Comparison of ENCODE assay signal across 8 cellular contexts in the genomic region with DNA sequence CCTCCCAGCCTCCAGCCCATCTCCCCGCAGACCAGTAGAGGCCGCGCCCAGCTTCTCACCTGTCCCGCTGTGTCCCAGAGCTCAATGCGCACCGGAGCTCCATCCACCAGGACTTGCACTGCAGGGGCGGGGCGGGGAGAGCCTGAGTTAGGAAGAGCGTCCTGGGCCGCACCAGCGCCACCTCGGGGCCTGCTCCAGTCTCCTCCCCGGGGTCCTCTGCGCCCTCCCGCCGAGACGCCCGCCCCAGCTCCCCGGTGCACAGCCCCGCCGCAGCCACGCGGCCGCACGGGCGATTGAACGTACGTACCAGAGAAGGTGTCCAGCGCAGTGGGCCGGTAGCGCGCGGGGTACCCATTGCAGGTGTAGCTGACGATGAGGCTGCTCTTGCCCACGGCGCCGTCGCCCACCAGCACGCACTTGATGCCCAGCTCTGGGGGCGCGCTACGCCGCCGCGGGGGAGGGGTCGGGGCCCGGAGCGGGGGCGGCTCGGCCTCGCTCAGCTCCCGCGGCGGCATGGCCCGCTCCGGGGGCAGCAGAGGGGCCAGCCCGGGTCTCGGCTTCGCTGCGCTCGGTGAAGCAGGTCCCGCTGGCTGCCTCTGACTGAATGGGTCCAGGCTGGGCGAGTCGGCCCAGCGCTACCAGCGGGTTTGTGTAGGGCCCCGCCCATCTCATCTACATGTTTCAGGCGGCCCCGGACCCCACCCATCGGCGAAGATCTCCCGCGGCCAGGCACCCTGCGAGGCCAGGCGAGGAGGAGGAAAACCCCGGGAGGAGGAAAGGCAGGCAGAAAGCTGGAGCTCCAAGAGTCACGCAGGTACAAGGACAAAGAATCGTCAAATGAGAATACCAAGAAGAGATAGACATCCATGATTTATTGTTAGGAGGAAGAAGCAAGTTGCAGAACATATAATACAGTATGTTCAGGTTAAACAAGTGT. TPM values are rescaled to one million over a fixed set of nuclear protein-coding genes. Genes with fewer than 3 reads are reported as not detected.
DNase-seq lines count a peak whose midpoint lies in the region; TF ChIP-seq lines count a peak whose summit lies in the region.

A gene with protein sequence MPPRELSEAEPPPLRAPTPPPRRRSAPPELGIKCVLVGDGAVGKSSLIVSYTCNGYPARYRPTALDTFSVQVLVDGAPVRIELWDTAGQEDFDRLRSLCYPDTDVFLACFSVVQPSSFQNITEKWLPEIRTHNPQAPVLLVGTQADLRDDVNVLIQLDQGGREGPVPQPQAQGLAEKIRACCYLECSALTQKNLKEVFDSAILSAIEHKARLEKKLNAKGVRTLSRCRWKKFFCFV (minus strand): TSS at position 610 of the 937 bp plus-strand sequence. CDS start 95 bp downstream, at position 515.

- H3K27me3 Mint-ChIP-seq in brain: peaks cover 11% of the 10 kb centered on the region

- no peaks in the 10 kb centered on the region for H3K36me3 ChIP-seq in H7 (replicated peaks; ENCODE audit: control insufficient read depth, insufficient read depth, low read length)

- peaks cover 10% of the 10 kb centered on the region; the same call in 1 of the 2 replicates for H3K27me3 ChIP-seq in H7 (ENCODE audit: control insufficient read depth, insufficient read depth, low read length)

- H3K4me3 Mint-ChIP-seq in brain: peak within 1 kb of the TSS; percentile 83 to 89 (median 86)

- peaks cover 0 to 2% (median 0%) of the 10 kb centered on the region in 5 experiments for H3K9me3 Mint-ChIP-seq in brain

- H3K36me3 Mint-ChIP-seq in brain: no peaks in the 10 kb centered on the region

- peaks cover 14% of the 10 kb centered on the region for H3K4me1 Mint-ChIP-seq in brain

- peak; percentile 29 to 50 for TF ChIP-seq CTCF in brain (conservative IDR thresholded peaks at IDR 0.05)

- DNase-seq in ELR (ENCODE audit: low read depth) (peak; percentile 68), H7 (peak; percentile 94), MV-4-11 (lab: John Stamatoyannopoulos, UW) (peak; percentile 15), SW480 (ENCODE audit: low spot score) (peak; percentile 80), islet precursor cell (peak; percentile 94), middle frontal gyrus (ENCODE audit: extremely low spot score, low spot score) (no peak)
- peak; percentile 27 to 45 for DNase-seq in stimulated activated CD4-positive, alpha-beta T cell treated with anti-CD3 and anti-CD28 coated beads, Interleukin-1b, Interleukin-23, amount 100 ng/mL, for 4 hours (ENCODE audit: low read depth in 2 of 2)

- H3K27ac Mint-ChIP-seq in brain: peak within 1 kb of the TSS in 4 of 5 experiments; percentile 49 to 84 (median 70)

- H3K4me3 ChIP-seq in H7 (ENCODE audit: insufficient read depth, low read depth, low read length): peak within 1 kb of the TSS; percentile 65

RNA-seq across cellular contexts. Expression of the gene that starts here (rescaled TPM):
- 2.0 and 2.1 TPM in 2 replicates for total RNA-seq in H7 (2014; rRNA removed; shearing (Covaris generic))
- 2.3 TPM for polyA plus RNA-seq in brain (ENCODE audit: insufficient read depth, low read depth, low replicate concordance)
